ENCODE assay signal across 1 cellular context in the genomic region with DNA sequence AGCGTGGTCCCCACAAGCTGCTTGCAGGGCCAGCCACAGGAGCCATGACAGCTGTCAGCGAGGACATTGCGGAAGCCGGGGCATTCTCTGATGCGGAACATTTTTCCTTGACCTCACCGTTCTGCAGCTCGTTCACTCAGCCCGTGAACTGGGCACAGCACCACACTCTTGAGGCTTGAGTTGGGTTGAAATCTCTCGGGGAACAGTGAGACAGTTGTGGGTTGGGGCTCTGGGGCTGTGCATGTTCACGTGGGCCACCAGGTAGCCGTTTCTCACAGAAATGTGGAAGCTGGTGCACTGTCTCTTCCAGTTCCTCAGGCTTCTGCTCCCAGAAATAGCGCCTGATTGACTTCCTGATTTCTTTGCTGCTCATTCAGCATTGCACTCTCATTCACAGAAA.
TF ChIP-seq lines count a peak whose summit lies in the region.

No MANE protein-coding gene starts in this region.

TF ChIP-seq in H1, 55 proteins besides CTCF, POLR2A, EP300 and RAD21 (continued from another document):
- no peak for TF ChIP-seq CBX5 (IDR thresholded peaks at IDR 0.05; ENCODE audit: low read depth, low read length)
- TF ChIP-seq BRCA1 (IDR thresholded peaks at IDR 0.05; ENCODE audit: low read depth, low read length), result no peak
- TF ChIP-seq FOSL1 (IDR thresholded peaks at IDR 0.05; ENCODE audit: insufficient read depth, low read depth, low read length), result no peak
- no peak for TF ChIP-seq CEBPB (IDR thresholded peaks at IDR 0.05; ENCODE audit: low read depth, low read length)
- TF ChIP-seq TEAD4 (IDR thresholded peaks at IDR 0.05; ENCODE audit: low read depth, low read length), result no peak
- TF ChIP-seq, protein P1, sequence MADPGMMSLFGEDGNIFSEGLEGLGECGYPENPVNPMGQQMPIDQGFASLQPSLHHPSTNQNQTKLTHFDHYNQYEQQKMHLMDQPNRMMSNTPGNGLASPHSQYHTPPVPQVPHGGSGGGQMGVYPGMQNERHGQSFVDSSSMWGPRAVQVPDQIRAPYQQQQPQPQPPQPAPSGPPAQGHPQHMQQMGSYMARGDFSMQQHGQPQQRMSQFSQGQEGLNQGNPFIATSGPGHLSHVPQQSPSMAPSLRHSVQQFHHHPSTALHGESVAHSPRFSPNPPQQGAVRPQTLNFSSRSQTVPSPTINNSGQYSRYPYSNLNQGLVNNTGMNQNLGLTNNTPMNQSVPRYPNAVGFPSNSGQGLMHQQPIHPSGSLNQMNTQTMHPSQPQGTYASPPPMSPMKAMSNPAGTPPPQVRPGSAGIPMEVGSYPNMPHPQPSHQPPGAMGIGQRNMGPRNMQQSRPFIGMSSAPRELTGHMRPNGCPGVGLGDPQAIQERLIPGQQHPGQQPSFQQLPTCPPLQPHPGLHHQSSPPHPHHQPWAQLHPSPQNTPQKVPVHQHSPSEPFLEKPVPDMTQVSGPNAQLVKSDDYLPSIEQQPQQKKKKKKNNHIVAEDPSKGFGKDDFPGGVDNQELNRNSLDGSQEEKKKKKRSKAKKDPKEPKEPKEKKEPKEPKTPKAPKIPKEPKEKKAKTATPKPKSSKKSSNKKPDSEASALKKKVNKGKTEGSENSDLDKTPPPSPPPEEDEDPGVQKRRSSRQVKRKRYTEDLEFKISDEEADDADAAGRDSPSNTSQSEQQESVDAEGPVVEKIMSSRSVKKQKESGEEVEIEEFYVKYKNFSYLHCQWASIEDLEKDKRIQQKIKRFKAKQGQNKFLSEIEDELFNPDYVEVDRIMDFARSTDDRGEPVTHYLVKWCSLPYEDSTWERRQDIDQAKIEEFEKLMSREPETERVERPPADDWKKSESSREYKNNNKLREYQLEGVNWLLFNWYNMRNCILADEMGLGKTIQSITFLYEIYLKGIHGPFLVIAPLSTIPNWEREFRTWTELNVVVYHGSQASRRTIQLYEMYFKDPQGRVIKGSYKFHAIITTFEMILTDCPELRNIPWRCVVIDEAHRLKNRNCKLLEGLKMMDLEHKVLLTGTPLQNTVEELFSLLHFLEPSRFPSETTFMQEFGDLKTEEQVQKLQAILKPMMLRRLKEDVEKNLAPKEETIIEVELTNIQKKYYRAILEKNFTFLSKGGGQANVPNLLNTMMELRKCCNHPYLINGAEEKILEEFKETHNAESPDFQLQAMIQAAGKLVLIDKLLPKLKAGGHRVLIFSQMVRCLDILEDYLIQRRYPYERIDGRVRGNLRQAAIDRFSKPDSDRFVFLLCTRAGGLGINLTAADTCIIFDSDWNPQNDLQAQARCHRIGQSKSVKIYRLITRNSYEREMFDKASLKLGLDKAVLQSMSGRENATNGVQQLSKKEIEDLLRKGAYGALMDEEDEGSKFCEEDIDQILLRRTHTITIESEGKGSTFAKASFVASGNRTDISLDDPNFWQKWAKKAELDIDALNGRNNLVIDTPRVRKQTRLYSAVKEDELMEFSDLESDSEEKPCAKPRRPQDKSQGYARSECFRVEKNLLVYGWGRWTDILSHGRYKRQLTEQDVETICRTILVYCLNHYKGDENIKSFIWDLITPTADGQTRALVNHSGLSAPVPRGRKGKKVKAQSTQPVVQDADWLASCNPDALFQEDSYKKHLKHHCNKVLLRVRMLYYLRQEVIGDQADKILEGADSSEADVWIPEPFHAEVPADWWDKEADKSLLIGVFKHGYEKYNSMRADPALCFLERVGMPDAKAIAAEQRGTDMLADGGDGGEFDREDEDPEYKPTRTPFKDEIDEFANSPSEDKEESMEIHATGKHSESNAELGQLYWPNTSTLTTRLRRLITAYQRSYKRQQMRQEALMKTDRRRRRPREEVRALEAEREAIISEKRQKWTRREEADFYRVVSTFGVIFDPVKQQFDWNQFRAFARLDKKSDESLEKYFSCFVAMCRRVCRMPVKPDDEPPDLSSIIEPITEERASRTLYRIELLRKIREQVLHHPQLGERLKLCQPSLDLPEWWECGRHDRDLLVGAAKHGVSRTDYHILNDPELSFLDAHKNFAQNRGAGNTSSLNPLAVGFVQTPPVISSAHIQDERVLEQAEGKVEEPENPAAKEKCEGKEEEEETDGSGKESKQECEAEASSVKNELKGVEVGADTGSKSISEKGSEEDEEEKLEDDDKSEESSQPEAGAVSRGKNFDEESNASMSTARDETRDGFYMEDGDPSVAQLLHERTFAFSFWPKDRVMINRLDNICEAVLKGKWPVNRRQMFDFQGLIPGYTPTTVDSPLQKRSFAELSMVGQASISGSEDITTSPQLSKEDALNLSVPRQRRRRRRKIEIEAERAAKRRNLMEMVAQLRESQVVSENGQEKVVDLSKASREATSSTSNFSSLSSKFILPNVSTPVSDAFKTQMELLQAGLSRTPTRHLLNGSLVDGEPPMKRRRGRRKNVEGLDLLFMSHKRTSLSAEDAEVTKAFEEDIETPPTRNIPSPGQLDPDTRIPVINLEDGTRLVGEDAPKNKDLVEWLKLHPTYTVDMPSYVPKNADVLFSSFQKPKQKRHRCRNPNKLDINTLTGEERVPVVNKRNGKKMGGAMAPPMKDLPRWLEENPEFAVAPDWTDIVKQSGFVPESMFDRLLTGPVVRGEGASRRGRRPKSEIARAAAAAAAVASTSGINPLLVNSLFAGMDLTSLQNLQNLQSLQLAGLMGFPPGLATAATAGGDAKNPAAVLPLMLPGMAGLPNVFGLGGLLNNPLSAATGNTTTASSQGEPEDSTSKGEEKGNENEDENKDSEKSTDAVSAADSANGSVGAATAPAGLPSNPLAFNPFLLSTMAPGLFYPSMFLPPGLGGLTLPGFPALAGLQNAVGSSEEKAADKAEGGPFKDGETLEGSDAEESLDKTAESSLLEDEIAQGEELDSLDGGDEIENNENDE (IDR thresholded peaks at IDR 0.05; ENCODE audit: insufficient replicate concordance, low read length), result no peak
- TF ChIP-seq GABPA (IDR thresholded peaks at IDR 0.05; ENCODE audit: borderline replicate concordance, insufficient read depth, low read length), result no peak
- no peak for TF ChIP-seq SRF (IDR thresholded peaks at IDR 0.05; ENCODE audit: low read depth, low read length)
- no peak for TF ChIP-seq POLR2AphosphoS5 (IDR thresholded peaks at IDR 0.05; ENCODE audit: low read depth, low read length)
